In the genomic region with DNA sequence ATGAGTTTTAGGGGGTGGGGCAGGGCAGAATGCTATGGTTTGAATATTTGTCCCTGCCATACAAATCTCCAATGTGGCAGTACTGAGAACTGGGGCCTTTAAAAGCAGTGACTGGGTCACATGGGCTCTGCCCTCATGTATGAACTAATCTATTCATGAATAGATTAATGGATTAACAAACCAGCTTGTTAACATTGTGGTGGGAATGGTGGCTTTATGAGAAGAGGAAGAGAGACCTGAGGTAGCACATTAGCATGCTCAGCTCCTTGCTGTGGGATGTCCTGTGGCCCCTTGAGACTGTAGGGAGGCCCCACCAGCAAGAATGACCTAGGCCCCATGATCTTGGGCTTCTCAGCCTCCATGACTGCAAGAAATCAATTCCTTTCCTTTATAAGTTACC, we compare ENCODE assay signal across 1 cellular context.
TF ChIP-seq lines count a peak whose summit lies in the region.

No MANE protein-coding gene starts in this region.

TF ChIP-seq in HepG2, 621 proteins besides CTCF, POLR2A, EP300 and RAD21:
- TF ChIP-seq PHF5A (CRISPR knock-in tag; IDR thresholded peaks at IDR 0.05; ENCODE audit: low read depth, unreplicated experiment) (no peak), SP5 (CRISPR knock-in tag; IDR thresholded peaks at IDR 0.05; ENCODE audit: borderline replicate concordance, low read depth) (no peak), TBX2 (CRISPR knock-in tag; IDR thresholded peaks at IDR 0.05; ENCODE audit: borderline replicate concordance) (no peak), MBNL3 (CRISPR knock-in tag; conservative IDR thresholded peaks at IDR 0.05) (no peak), MNT (IDR thresholded peaks at IDR 0.05) (no peak), IKZF1 (IDR thresholded peaks at IDR 0.05) (no peak), ZBTB38 (CRISPR knock-in tag; IDR thresholded peaks at IDR 0.05) (no peak), ZNF546 (CRISPR knock-in tag; conservative IDR thresholded peaks at IDR 0.05) (no peak), AGO2 (optimal IDR thresholded peaks at IDR 0.05; ENCODE audit: low read depth, low read length) (no peak), MIER2 (CRISPR knock-in tag; IDR thresholded peaks at IDR 0.05) (no peak), SNAPC2 (CRISPR knock-in tag; IDR thresholded peaks at IDR 0.05) (no peak), LCORL (IDR thresholded peaks at IDR 0.05) (no peak), LCORL (CRISPR knock-in tag; IDR thresholded peaks at IDR 0.05) (no peak), NR2F1 (CRISPR knock-in tag; IDR thresholded peaks at IDR 0.05) (no peak), CBX5 (CRISPR knock-in tag; IDR thresholded peaks at IDR 0.05; ENCODE audit: borderline replicate concordance) (no peak), MXI1 (IDR thresholded peaks at IDR 0.05; ENCODE audit: borderline replicate concordance, low read depth, low read length) (no peak), ESRRA (CRISPR knock-in tag; IDR thresholded peaks at IDR 0.05; ENCODE audit: low read depth) (no peak), ZNF781 (CRISPR knock-in tag; IDR thresholded peaks at IDR 0.05; ENCODE audit: borderline replicate concordance, not compliant biosample characterization) (no peak)
- TF ChIP-seq, protein P1, sequence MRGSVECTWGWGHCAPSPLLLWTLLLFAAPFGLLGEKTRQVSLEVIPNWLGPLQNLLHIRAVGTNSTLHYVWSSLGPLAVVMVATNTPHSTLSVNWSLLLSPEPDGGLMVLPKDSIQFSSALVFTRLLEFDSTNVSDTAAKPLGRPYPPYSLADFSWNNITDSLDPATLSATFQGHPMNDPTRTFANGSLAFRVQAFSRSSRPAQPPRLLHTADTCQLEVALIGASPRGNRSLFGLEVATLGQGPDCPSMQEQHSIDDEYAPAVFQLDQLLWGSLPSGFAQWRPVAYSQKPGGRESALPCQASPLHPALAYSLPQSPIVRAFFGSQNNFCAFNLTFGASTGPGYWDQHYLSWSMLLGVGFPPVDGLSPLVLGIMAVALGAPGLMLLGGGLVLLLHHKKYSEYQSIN (CRISPR knock-in tag; IDR thresholded peaks at IDR 0.05; ENCODE audit: borderline replicate concordance): no peak
